Comparison of ENCODE assay signal across 6 cellular contexts in the genomic region with DNA sequence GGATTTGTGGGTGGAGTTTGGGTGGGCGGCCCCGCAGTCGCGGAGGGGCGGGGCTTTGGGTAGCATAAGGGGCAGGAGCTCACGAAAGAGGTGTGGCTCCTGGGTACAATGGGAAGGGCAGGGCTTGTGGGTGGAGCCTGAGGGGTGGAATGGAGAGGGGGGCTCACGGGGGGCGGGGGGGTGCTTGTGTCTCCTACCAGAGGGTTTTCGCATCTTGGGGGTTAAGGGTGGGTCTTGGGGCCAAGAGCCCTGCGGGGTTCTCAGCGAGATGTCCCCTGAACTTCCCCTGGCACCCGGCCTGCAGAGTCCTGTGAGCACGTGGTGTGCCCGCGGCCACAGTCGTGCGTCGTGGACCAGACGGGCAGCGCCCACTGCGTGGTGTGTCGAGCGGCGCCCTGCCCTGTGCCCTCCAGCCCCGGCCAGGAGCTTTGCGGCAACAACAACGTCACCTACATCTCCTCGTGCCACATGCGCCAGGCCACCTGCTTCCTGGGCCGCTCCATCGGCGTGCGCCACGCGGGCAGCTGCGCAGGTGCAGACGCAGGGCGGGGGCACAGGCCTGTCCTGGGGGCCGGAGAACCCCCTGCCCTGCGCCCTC. TPM values are rescaled to one million over a fixed set of nuclear protein-coding genes. Genes with fewer than 3 reads are reported as not detected.
DNase-seq lines count a peak whose midpoint lies in the region.

No MANE protein-coding gene starts in this region.

- no peaks in the 10 kb centered on the region for H3K9me3 ChIP-seq in mucosa of stomach (ENCODE audit: control insufficient read depth, low read length)

- H3K27ac Mint-ChIP-seq in activated naive CD8-positive, alpha-beta T cell = peak overlapping the region; percentile 98

- DNase-seq in NCI-H2029 (lab: John Stamatoyannopoulos, UW) = peak; percentile 87
- no peak for DNase-seq in NCI-H2029 treated with DMSO at 0.1 percent for 48 hours (lab: John Stamatoyannopoulos, UW)
- no peak for DNase-seq in occipital lobe (lab: John Stamatoyannopoulos, UW)
- DNase-seq in medulla oblongata (ENCODE audit: extremely low spot score) = no peak

- H3K27me3 ChIP-seq in mucosa of stomach (ENCODE audit: control insufficient read depth, insufficient read depth, low read length) = peaks cover 19% of the 10 kb centered on the region

- no peak overlapping the region for H3K4me3 ChIP-seq in mucosa of stomach (ENCODE audit: low read length)

- no peaks in the 10 kb centered on the region for H3K27me3 Mint-ChIP-seq in activated naive CD8-positive, alpha-beta T cell

- H3K4me3 Mint-ChIP-seq in activated naive CD8-positive, alpha-beta T cell = peak overlapping the region; percentile 87

- H3K9ac ChIP-seq in mucosa of stomach (ENCODE audit: low read length) = peak overlapping the region; percentile 74

- H3K9me3 Mint-ChIP-seq in activated naive CD8-positive, alpha-beta T cell (ENCODE audit: low read depth) = no peaks in the 10 kb centered on the region

- H3K36me3 Mint-ChIP-seq in activated naive CD8-positive, alpha-beta T cell = no peaks in the 10 kb centered on the region

- H3K36me3 ChIP-seq in mucosa of stomach (ENCODE audit: control insufficient read depth, insufficient read depth, low read length) = no peaks in the 10 kb centered on the region

- peaks cover 6% of the 10 kb centered on the region for H3K4me1 ChIP-seq in mucosa of stomach (ENCODE audit: control insufficient read depth, insufficient read depth, low read length)

- peaks cover 6% of the 10 kb centered on the region for H3K4me1 Mint-ChIP-seq in activated naive CD8-positive, alpha-beta T cell (ENCODE audit: low read depth)

RNA-seq across cellular contexts. Expression of a gene that starts 4.9 kb away (rescaled TPM):
- 3.3 TPM for total RNA-seq in occipital lobe

RNA-seq across cellular contexts. Expression of a gene that starts 14.1 kb away (rescaled TPM):
- total RNA-seq in occipital lobe = not detected

RNA-seq across cellular contexts. Expression of a gene that starts 18.1 kb away (rescaled TPM):
- total RNA-seq in occipital lobe = 10.8 TPM

RNA-seq across cellular contexts. Expression of a gene that starts 27.6 kb away (rescaled TPM):
- 95.9 TPM for total RNA-seq in occipital lobe

RNA-seq across cellular contexts. Expression of a gene that starts 41.4 kb away (rescaled TPM):
- 0.62 TPM for total RNA-seq in occipital lobe
